1 cellular context compared by ENCODE assay signal in genomic region chr9:129991139-129991538, GRCh38.
A peak's percentile ranks its signal among the peaks of the same experiment; 100 is the strongest.
TF ChIP-seq lines count a peak whose summit lies in the region.

No MANE protein-coding gene starts in this region.

TF ChIP-seq in K562, 482 proteins besides CTCF, POLR2A, EP300 and RAD21:
- peak; percentile 90 for TF ChIP-seq ZNF121 (CRISPR knock-in tag; conservative IDR thresholded peaks at IDR 0.05)
